19 cellular contexts compared by ENCODE assay signal in genomic region chr4:53599632-53600031, GRCh38.
A peak's percentile ranks its signal among the peaks of the same experiment; 100 is the strongest.
DNase-seq lines count a peak whose midpoint lies in the region; ATAC-seq lines count a peak whose summit lies in the region.
"Had no signal": no experiment of that assay in that cellular context is flagged by ENCODE, and none has a peak within 500 bp of the region (broad histone marks: within the 10 kb centered on the region; RNA-seq: fewer than 3 reads in every experiment).

No MANE protein-coding gene starts in this region.

- DNase-seq in inferior parietal cortex (ENCODE audit: extremely low spot score) (peak; percentile 17), activated gamma-delta T cell (lab: John Stamatoyannopoulos, UW) (no peak), GM19240 (ENCODE audit: insufficient read length, low spot score) (no peak), GM03348 (ENCODE audit: low spot score) (no peak), NCI-H1436 treated with DMSO at 0.1 percent for 48 hours (lab: John Stamatoyannopoulos, UW) (no peak)
- DNase-seq: activated CD4-positive, alpha-beta memory T cell treated with anti-CD3 and anti-CD28 coated beads for 36 hours; activated naive CD8-positive, alpha-beta T cell treated with anti-CD3 and anti-CD28 coated beads, Interleukin-2, amount 50 U/mL, for 24 hours; activated T-cell treated with anti-CD3 and anti-CD28 coated beads, Interleukin-2, amount 50 U/mL, for 48 hours; DMS53; effector memory CD8-positive, alpha-beta T cell; GM23248; NCI-H2081 treated with DMSO at 0.1 percent for 48 hours; NCI-H524 treated with DMSO at 0.1 percent for 48 hours; stimulated activated CD4-positive, alpha-beta T cell treated with anti-CD3 and anti-CD28 coated beads, Interleukin-4, amount 100 ng/mL, for 1 hour; testis had no signal

- ATAC-seq in GM19023 (IDR thresholded peaks at IDR 0.05; ENCODE audit: unreplicated experiment) (peak; percentile 52), HG02588 (IDR thresholded peaks at IDR 0.05; ENCODE audit: unreplicated experiment) (peak; percentile 66), HG03354 (IDR thresholded peaks at IDR 0.05; ENCODE audit: poor library complexity, severe bottlenecking, unreplicated experiment) (peak; percentile 62)
- ATAC-seq: activated naive CD8-positive, alpha-beta T cell treated with anti-CD3 and anti-CD28 coated beads, Interleukin-2, amount 50 U/mL, for 24 hours; effector memory CD8-positive, alpha-beta T cell; Panc1 had no signal
